8 cellular contexts compared by ENCODE assay signal in the genomic region with DNA sequence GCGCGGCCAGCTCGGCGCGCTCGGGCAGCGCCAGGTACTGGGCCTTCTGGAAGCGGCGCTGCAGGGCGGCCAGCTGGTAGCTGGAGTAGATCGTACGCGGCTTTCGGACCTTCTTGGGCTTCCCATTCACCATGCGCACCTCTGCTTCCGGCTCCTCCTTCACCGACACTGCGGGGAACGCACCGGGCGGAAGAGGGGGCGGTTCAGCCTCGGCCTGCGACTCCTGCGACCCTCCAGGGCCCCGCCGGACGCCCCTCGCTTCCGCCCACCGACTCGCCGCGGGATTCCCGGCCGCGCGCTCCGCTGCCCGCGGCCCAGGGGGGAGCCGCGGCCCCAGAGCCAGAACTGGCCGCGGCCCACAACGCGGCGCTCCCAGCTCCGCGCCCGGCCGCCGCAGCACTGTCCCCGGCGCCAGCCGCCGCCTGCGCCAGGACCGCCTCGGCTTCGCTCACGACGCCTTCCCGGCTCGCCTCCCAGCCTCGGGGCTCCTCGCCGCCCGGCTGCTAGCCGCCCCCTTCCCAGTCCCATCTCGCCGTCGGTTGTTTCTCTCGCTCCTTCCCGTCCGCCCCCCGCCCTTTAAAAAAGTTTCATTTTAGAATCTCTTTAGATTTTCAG. TPM values are rescaled to one million over a fixed set of nuclear protein-coding genes. Genes with fewer than 3 reads are reported as not detected.
DNase-seq lines count a peak whose midpoint lies in the region; ATAC-seq and TF ChIP-seq lines count a peak whose summit lies in the region.

No MANE protein-coding gene starts in this region.

- peak; percentile 30 for ATAC-seq in activated CD8-positive, alpha-beta memory T cell treated with anti-CD3 and anti-CD28 coated beads, Interleukin-2, amount 10 ng/mL, durations not matched to agents 7 days and 5 days

- peaks cover 77% of the 10 kb centered on the region for H3K27me3 Mint-ChIP-seq in activated CD8-positive, alpha-beta memory T cell treated with anti-CD3 and anti-CD28 coated beads, Interleukin-2, amount 10 ng/mL, durations not matched to agents 7 days and 5 days
- H3K27me3 Mint-ChIP-seq in progenitor cell of endocrine pancreas, result peaks cover 78% of the 10 kb centered on the region

- DNase-seq in NCI-H524 (lab: John Stamatoyannopoulos, UW), result peak; percentile 33 to 67
- DNase-seq in NCI-H524 treated with DMSO at 0.1 percent for 48 hours (lab: John Stamatoyannopoulos, UW), result no peak
- DNase-seq in activated CD8-positive, alpha-beta memory T cell treated with anti-CD3 and anti-CD28 coated beads, Interleukin-2, amount 10 ng/mL, durations not matched to agents 7 days and 5 days, result peak; percentile 47
- DNase-seq in cardiac septum (ENCODE audit: low spot score), result peak; percentile 70
- peak; percentile 37 for DNase-seq in progenitor cell of endocrine pancreas (ENCODE audit: low spot score, unreplicated experiment)
- DNase-seq in NCI-H1436 (lab: John Stamatoyannopoulos, UW), result no peak
- no peak for DNase-seq in C1 segment of cervical spinal cord (lab: John Stamatoyannopoulos, UW)
- no peak for DNase-seq in NCI-H2171 (lab: John Stamatoyannopoulos, UW)

- TF ChIP-seq CTCF in progenitor cell of endocrine pancreas (IDR thresholded peaks at IDR 0.05; ENCODE audit: unreplicated experiment), result no peak

- CTCF ChIA-PET in activated CD8-positive, alpha-beta memory T cell treated with anti-CD3 and anti-CD28 coated beads, Interleukin-2, amount 10 ng/mL, durations not matched to agents 7 days and 5 days (lab: Charles Lee), result interaction anchor here (0.9 to 11.1 kb wide), 5 partner anchors 17 to 168 kb away, joined by 3 to 273 read pairs (median 47); a partner anchor contains a TSS

- H3K27ac Mint-ChIP-seq in activated CD8-positive, alpha-beta memory T cell treated with anti-CD3 and anti-CD28 coated beads, Interleukin-2, amount 10 ng/mL, durations not matched to agents 7 days and 5 days, result no peak overlapping the region
- no peak overlapping the region for H3K27ac Mint-ChIP-seq in progenitor cell of endocrine pancreas

- intact Hi-C loops in cardiac septum (cut with DNase I), result loop anchor here (5.0 to 10.0 kb wide), 2 partner anchors 41 to 289 kb away; a partner anchor contains a TSS

- peaks cover 24% of the 10 kb centered on the region for H3K4me1 Mint-ChIP-seq in activated CD8-positive, alpha-beta memory T cell treated with anti-CD3 and anti-CD28 coated beads, Interleukin-2, amount 10 ng/mL, durations not matched to agents 7 days and 5 days
- H3K4me1 Mint-ChIP-seq in progenitor cell of endocrine pancreas (ENCODE audit: low read depth), result peaks cover 17% of the 10 kb centered on the region

- no peaks in the 10 kb centered on the region for H3K36me3 Mint-ChIP-seq in activated CD8-positive, alpha-beta memory T cell treated with anti-CD3 and anti-CD28 coated beads, Interleukin-2, amount 10 ng/mL, durations not matched to agents 7 days and 5 days
- H3K36me3 Mint-ChIP-seq in progenitor cell of endocrine pancreas (ENCODE audit: insufficient read depth), result peaks cover 1% of the 10 kb centered on the region

- H3K4me3 Mint-ChIP-seq in activated CD8-positive, alpha-beta memory T cell treated with anti-CD3 and anti-CD28 coated beads, Interleukin-2, amount 10 ng/mL, durations not matched to agents 7 days and 5 days, result peak overlapping the region; percentile 68
- H3K4me3 Mint-ChIP-seq in progenitor cell of endocrine pancreas (ENCODE audit: low read depth), result peak overlapping the region; percentile 70

- no peaks in the 10 kb centered on the region for H3K9me3 Mint-ChIP-seq in activated CD8-positive, alpha-beta memory T cell treated with anti-CD3 and anti-CD28 coated beads, Interleukin-2, amount 10 ng/mL, durations not matched to agents 7 days and 5 days (ENCODE audit: low read depth)
- no peaks in the 10 kb centered on the region for H3K9me3 Mint-ChIP-seq in progenitor cell of endocrine pancreas (ENCODE audit: low read depth)

RNA-seq across cellular contexts. Expression of a gene that starts 1.5 kb away (rescaled TPM):
- not detected for total RNA-seq in activated CD8-positive, alpha-beta memory T cell treated with anti-CD3 and anti-CD28 coated beads, Interleukin-2, amount 10 ng/mL, durations not matched to agents 7 days and 5 days
- not detected for total RNA-seq in cardiac septum
- 1.5 and 1.8 TPM in 2 replicates for total RNA-seq in progenitor cell of endocrine pancreas

RNA-seq across cellular contexts. Expression of a gene that starts 24.5 kb away (rescaled TPM):
- total RNA-seq in activated CD8-positive, alpha-beta memory T cell treated with anti-CD3 and anti-CD28 coated beads, Interleukin-2, amount 10 ng/mL, durations not matched to agents 7 days and 5 days, result under 1 TPM in 1 of 2 experiments, not detected in 1; 0.23 TPM
- total RNA-seq in cardiac septum, result 0.16 TPM
- 1.9 and 2.4 TPM in 2 replicates for total RNA-seq in progenitor cell of endocrine pancreas

Comparison
In these comparisons a context has a peak if more than half of its experiments do, and no peak if none do; other contexts are left out.
1. DNase-seq: peak in NCI-H524 (2 of 2), activated CD8-positive, alpha-beta memory T cell treated with anti-CD3 and anti-CD28 coated beads, Interleukin-2, amount 10 ng/mL, durations not matched to agents 7 days and 5 days (single experiment), cardiac septum (single experiment) and progenitor cell of endocrine pancreas (single experiment); none in NCI-H524 treated with DMSO at 0.1 percent for 48 hours (single experiment), NCI-H1436 (single experiment), C1 segment of cervical spinal cord (0 of 14) and NCI-H2171 (single experiment).